2 cellular contexts compared by ENCODE assay signal in the genomic region with DNA sequence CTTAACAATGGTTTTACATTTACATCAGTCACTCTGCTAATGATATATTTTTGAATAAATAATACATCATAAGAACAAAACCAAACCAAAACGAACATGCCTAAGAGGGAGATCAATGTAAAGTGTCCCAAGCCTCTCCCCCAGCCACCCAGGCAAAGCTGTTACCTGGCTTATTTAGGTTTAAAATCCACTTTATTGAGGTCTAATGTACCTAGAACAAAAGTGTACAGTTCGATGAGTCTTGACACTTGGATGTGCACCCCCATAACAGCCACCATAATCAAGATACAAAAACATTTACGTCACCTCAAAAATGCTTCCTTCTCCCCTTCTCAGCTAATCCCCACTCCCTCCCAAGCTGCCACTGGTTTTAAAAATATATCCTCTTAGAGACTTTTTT.
A peak's percentile ranks its signal among the peaks of the same experiment; 100 is the strongest.
TF ChIP-seq lines count a peak whose summit lies in the region.

No MANE protein-coding gene starts in this region.

TF ChIP-seq in WTC11, 78 proteins besides CTCF, POLR2A, EP300 and RAD21 (continued from another document):
- TF ChIP-seq, protein P1, sequence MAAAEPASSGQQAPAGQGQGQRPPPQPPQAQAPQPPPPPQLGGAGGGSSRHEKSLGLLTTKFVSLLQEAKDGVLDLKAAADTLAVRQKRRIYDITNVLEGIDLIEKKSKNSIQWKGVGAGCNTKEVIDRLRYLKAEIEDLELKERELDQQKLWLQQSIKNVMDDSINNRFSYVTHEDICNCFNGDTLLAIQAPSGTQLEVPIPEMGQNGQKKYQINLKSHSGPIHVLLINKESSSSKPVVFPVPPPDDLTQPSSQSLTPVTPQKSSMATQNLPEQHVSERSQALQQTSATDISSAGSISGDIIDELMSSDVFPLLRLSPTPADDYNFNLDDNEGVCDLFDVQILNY (CRISPR knock-in tag; IDR thresholded peaks at IDR 0.05): no peak
- TF ChIP-seq, protein P2, sequence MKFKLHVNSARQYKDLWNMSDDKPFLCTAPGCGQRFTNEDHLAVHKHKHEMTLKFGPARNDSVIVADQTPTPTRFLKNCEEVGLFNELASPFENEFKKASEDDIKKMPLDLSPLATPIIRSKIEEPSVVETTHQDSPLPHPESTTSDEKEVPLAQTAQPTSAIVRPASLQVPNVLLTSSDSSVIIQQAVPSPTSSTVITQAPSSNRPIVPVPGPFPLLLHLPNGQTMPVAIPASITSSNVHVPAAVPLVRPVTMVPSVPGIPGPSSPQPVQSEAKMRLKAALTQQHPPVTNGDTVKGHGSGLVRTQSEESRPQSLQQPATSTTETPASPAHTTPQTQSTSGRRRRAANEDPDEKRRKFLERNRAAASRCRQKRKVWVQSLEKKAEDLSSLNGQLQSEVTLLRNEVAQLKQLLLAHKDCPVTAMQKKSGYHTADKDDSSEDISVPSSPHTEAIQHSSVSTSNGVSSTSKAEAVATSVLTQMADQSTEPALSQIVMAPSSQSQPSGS (CRISPR knock-in tag; IDR thresholded peaks at IDR 0.05; ENCODE audit: borderline replicate concordance, low read depth): no peak
- TF ChIP-seq, protein P3, sequence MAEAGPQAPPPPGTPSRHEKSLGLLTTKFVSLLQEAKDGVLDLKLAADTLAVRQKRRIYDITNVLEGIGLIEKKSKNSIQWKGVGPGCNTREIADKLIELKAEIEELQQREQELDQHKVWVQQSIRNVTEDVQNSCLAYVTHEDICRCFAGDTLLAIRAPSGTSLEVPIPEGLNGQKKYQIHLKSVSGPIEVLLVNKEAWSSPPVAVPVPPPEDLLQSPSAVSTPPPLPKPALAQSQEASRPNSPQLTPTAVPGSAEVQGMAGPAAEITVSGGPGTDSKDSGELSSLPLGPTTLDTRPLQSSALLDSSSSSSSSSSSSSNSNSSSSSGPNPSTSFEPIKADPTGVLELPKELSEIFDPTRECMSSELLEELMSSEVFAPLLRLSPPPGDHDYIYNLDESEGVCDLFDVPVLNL (CRISPR knock-in tag; IDR thresholded peaks at IDR 0.05; ENCODE audit: borderline replicate concordance, low read depth): no peak
- TF ChIP-seq NFYB (CRISPR knock-in tag; conservative IDR thresholded peaks at IDR 0.05; ENCODE audit: low read depth) (no peak), NFATC4 (CRISPR knock-in tag; IDR thresholded peaks at IDR 0.05) (no peak)
- TF ChIP-seq, protein P4, sequence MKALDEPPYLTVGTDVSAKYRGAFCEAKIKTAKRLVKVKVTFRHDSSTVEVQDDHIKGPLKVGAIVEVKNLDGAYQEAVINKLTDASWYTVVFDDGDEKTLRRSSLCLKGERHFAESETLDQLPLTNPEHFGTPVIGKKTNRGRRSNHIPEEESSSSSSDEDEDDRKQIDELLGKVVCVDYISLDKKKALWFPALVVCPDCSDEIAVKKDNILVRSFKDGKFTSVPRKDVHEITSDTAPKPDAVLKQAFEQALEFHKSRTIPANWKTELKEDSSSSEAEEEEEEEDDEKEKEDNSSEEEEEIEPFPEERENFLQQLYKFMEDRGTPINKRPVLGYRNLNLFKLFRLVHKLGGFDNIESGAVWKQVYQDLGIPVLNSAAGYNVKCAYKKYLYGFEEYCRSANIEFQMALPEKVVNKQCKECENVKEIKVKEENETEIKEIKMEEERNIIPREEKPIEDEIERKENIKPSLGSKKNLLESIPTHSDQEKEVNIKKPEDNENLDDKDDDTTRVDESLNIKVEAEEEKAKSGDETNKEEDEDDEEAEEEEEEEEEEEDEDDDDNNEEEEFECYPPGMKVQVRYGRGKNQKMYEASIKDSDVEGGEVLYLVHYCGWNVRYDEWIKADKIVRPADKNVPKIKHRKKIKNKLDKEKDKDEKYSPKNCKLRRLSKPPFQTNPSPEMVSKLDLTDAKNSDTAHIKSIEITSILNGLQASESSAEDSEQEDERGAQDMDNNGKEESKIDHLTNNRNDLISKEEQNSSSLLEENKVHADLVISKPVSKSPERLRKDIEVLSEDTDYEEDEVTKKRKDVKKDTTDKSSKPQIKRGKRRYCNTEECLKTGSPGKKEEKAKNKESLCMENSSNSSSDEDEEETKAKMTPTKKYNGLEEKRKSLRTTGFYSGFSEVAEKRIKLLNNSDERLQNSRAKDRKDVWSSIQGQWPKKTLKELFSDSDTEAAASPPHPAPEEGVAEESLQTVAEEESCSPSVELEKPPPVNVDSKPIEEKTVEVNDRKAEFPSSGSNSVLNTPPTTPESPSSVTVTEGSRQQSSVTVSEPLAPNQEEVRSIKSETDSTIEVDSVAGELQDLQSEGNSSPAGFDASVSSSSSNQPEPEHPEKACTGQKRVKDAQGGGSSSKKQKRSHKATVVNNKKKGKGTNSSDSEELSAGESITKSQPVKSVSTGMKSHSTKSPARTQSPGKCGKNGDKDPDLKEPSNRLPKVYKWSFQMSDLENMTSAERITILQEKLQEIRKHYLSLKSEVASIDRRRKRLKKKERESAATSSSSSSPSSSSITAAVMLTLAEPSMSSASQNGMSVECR (CRISPR knock-in tag; IDR thresholded peaks at IDR 0.05; ENCODE audit: borderline replicate concordance): no peak

TF ChIP-seq in neural cell, 6 proteins besides CTCF, POLR2A, EP300 and RAD21 (continued from another document):
- TF ChIP-seq POLR2AphosphoS5 (IDR thresholded peaks at IDR 0.05): peak; percentile 56
